13 cellular contexts compared by ENCODE assay signal in genomic region chr6:166162599-166163342, GRCh38.
DNase-seq lines count a peak whose midpoint lies in the region; ATAC-seq and TF ChIP-seq lines count a peak whose summit lies in the region.
"Had no signal": no experiment of that assay in that cellular context is flagged by ENCODE, and none has a peak within 500 bp of the region (broad histone marks: within the 10 kb centered on the region; RNA-seq: fewer than 3 reads in every experiment).

No MANE protein-coding gene starts in this region.

- DNase-seq in GM12865 (ENCODE audit: low read depth) (peak; percentile 49), NCI-H446 treated with DMSO at 0.1 percent for 48 hours (lab: John Stamatoyannopoulos, UW) (no peak), NOMO-1 (lab: John Stamatoyannopoulos, UW; ENCODE audit: unreplicated experiment in 2 of 2) (no peak), CD1c-positive myeloid dendritic cell (ENCODE audit: extremely low spot score) (no peak), hepatic stellate cell (ENCODE audit: low spot score) (no peak)
- DNase-seq: activated effector memory CD4-positive, alpha-beta T cell treated with Interleukin-2 at 50 U/mL for 16 hours; NCI-H1436; OCI-M1; trophoblast cell had no signal

- TF ChIP-seq CTCF in GM12865 (IDR thresholded peaks at IDR 0.05; ENCODE audit: insufficient read depth, low read depth, low read length, missing control alignments): no peak

- peak; percentile 71 for ATAC-seq in GM18868 (IDR thresholded peaks at IDR 0.05; ENCODE audit: unreplicated experiment)
- peak; percentile 83 for ATAC-seq in GM21825 (IDR thresholded peaks at IDR 0.05; ENCODE audit: unreplicated experiment)
- ATAC-seq in HG03378 (IDR thresholded peaks at IDR 0.05; ENCODE audit: unreplicated experiment): peak; percentile 84

- no peak overlapping the region for H3K4me3 ChIP-seq in GM12865 (ENCODE audit: low read depth, low read length)
- H3K4me3 ChIP-seq: neural progenitor cell had no signal
